In genomic region chr6:161344640-161345039, GRCh38 we compare ENCODE assay signal across 8 cellular contexts.
"Had no signal": no experiment of that assay in that cellular context is flagged by ENCODE, and none has a peak within 500 bp of the region (broad histone marks: within the 10 kb centered on the region; RNA-seq: fewer than 3 reads in every experiment).

No MANE protein-coding gene starts in this region.

- H3K27ac Mint-ChIP-seq: GM23338, H9, IgD-negative memory B cell had no signal

- FAIRE-seq: H1, H54, HTR-8/SVneo had no signal

- H2AFZ ChIP-seq: GM23338 had no signal

- H3K4me3 Mint-ChIP-seq: GM23338, H9, IgD-negative memory B cell had no signal

- H3K4me2 ChIP-seq: GM23338 had no signal

- H3K9me3 Mint-ChIP-seq: H9, IgD-negative memory B cell had no signal

- H3K4me3 ChIP-seq: GM23338 had no signal

- DNase-seq: H9, HCEC 1CT, KG1 had no signal

- ATAC-seq: GM23338 had no signal

- H3K4me1 Mint-ChIP-seq: GM23338, IgD-negative memory B cell had no signal
